In the genomic region with DNA sequence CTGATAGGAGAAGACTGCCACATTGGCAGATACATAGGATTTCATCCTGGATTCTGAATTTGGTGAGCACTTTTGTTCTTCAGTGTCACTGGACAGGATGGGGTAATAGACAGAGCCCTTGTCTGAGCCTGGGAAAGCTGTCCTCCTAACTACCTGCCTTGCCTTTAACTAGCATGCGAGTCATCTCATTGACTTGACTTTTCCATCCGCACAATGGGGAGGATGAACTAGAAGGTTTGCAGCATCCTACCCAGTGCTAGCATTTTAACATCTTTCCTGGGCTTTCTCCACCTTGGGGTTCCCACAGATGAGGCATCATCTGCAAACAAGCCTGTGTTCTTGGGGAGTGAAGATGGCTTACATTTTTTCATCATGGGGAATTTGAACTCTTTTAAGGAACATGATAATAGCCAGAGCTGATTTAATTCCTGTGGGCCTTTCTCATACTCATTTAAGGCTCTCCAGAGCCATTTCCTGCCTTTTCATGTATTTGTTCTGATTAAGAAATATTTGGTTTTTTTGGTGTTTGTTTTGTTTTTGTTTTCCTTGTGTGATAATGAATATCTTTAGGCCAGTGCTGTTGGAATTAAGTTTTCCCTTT, we compare ENCODE assay signal across 17 cellular contexts.
DNase-seq lines count a peak whose midpoint lies in the region; TF ChIP-seq lines count a peak whose summit lies in the region.
"Had no signal": no experiment of that assay in that cellular context is flagged by ENCODE, and none has a peak within 500 bp of the region (broad histone marks: within the 10 kb centered on the region; RNA-seq: fewer than 3 reads in every experiment).

No MANE protein-coding gene starts in this region.

- no peak overlapping the region for H2AFZ ChIP-seq in hepatocyte
- no peak overlapping the region for H2AFZ ChIP-seq in neural progenitor cell (replicated peaks)
- H2AFZ ChIP-seq in MM.1S (ENCODE audit: low read length), result no peak overlapping the region
- H2AFZ ChIP-seq: PC-9 had no signal

- H3K27ac ChIP-seq in hepatocyte (peak overlapping the region; percentile 17), neural progenitor cell (no peak overlapping the region), Peyer's patch (no peak overlapping the region), MM.1S (ENCODE audit: low read length) (no peak overlapping the region)
- H3K27ac ChIP-seq: PC-9 had no signal

- peaks cover 6% of the 10 kb centered on the region for H3K9me3 ChIP-seq in hepatocyte (ENCODE audit: low read depth)
- peaks cover 8% of the 10 kb centered on the region for H3K9me3 ChIP-seq in neural progenitor cell (ENCODE audit: low read depth)
- H3K9me3 ChIP-seq in Peyer's patch, result peaks cover 0 to 9% (median 0%) of the 10 kb centered on the region in 4 donors
- no peaks in the 10 kb centered on the region for H3K9me3 ChIP-seq in MM.1S (replicated peaks; ENCODE audit: insufficient read depth, low read length)

- H3K27me3 Mint-ChIP-seq in neural progenitor cell (ENCODE audit: insufficient read depth, low read depth), result peaks cover 6% of the 10 kb centered on the region
- H3K27me3 Mint-ChIP-seq: activated B cell treated with CpG ODN at 0.5 μM for 24 hours; activated CD4-positive, alpha-beta memory T cell treated with anti-CD3 and anti-CD28 coated beads, Interleukin-2, amount 10 ng/mL, durations not matched to agents 7 days and 5 days had no signal

- peaks cover 55% of the 10 kb centered on the region for H3K36me3 Mint-ChIP-seq in neural progenitor cell

- H3K27ac Mint-ChIP-seq in neural progenitor cell, result peak overlapping the region; percentile 91
- H3K27ac Mint-ChIP-seq: activated B cell treated with CpG ODN at 0.5 μM for 24 hours; activated CD4-positive, alpha-beta memory T cell treated with anti-CD3 and anti-CD28 coated beads, Interleukin-2, amount 10 ng/mL, durations not matched to agents 7 days and 5 days; activated naive CD4-positive, alpha-beta T cell treated with anti-CD3 and anti-CD28 coated beads for 36 hours had no signal

- H3K9me2 ChIP-seq in hepatocyte (replicated peaks; ENCODE audit: insufficient read depth) (no peaks in the 10 kb centered on the region), MM.1S (replicated peaks; ENCODE audit: insufficient read depth, low read length) (no peaks in the 10 kb centered on the region)

- DNase-seq in EH (ENCODE audit: low read depth) (peak; percentile 39), NCI-H69 (lab: John Stamatoyannopoulos, UW) (peak; percentile 55), hepatocyte (ENCODE audit: low spot score) (no peak), neural progenitor cell (ENCODE audit: low spot score) (no peak), Peyer's patch (no peak), MM.1S (no peak)
- DNase-seq in activated CD8-positive, alpha-beta memory T cell treated with anti-CD3 and anti-CD28 coated beads, Interleukin-2, amount 50 U/mL, for 48 hours, result no peak
- DNase-seq: activated B cell treated with CpG ODN at 0.5 μM for 24 hours; activated CD4-positive, alpha-beta memory T cell treated with anti-CD3 and anti-CD28 coated beads, Interleukin-2, amount 10 ng/mL, durations not matched to agents 7 days and 5 days; activated naive CD4-positive, alpha-beta T cell treated with anti-CD3 and anti-CD28 coated beads for 36 hours; aorta; central memory CD4-positive, alpha-beta T cell; PC-9; SHP77 treated with DMSO at 0.1 percent for 48 hours; small intestine; stimulated activated CD4-positive, alpha-beta T cell treated with anti-CD3 and anti-CD28 coated beads, Interleukin-4, amount 100 ng/mL, for 1 hour; stimulated activated naive CD4-positive, alpha-beta T cell had no signal

- H3K27me3 ChIP-seq in hepatocyte (no peaks in the 10 kb centered on the region), neural progenitor cell (no peaks in the 10 kb centered on the region), Peyer's patch (no peaks in the 10 kb centered on the region), MM.1S (replicated peaks; ENCODE audit: insufficient read depth, low read length) (no peaks in the 10 kb centered on the region)

- H3K4me3 ChIP-seq in hepatocyte (no peak overlapping the region), neural progenitor cell (no peak overlapping the region), Peyer's patch (no peak overlapping the region), MM.1S (ENCODE audit: low read length) (no peak overlapping the region)
- H3K4me3 ChIP-seq: PC-9 had no signal

- peaks cover 30% of the 10 kb centered on the region for H3K9me3 Mint-ChIP-seq in neural progenitor cell

- no peak for TF ChIP-seq POLR2A in Peyer's patch (IDR thresholded peaks at IDR 0.05)

- H3K4me1 ChIP-seq in hepatocyte (ENCODE audit: insufficient read depth) (peaks cover 7% of the 10 kb centered on the region), neural progenitor cell (peaks cover 34% of the 10 kb centered on the region), Peyer's patch (no peaks in the 10 kb centered on the region), MM.1S (ENCODE audit: low read length) (no peaks in the 10 kb centered on the region)

- H3K9ac ChIP-seq in neural progenitor cell, result no peak overlapping the region
- H3K9ac ChIP-seq in MM.1S (ENCODE audit: low read length), result no peak overlapping the region

- H3K4me1 Mint-ChIP-seq in neural progenitor cell, result peaks cover 58% of the 10 kb centered on the region
- H3K4me1 Mint-ChIP-seq: activated B cell treated with CpG ODN at 0.5 μM for 24 hours had no signal

- H3K36me3 ChIP-seq in hepatocyte (replicated peaks; ENCODE audit: insufficient read depth, low read depth) (no peaks in the 10 kb centered on the region), neural progenitor cell (no peaks in the 10 kb centered on the region), Peyer's patch (no peaks in the 10 kb centered on the region), MM.1S (replicated peaks; ENCODE audit: insufficient read depth, low read length) (0 out of 2 replicates have a peak, but pooled peaks cover 2% of the 10 kb centered on the region)

- H3F3A ChIP-seq in neural progenitor cell (ENCODE audit: low read depth) (peaks cover 10% of the 10 kb centered on the region), MM.1S (ENCODE audit: insufficient read depth, low read length) (no peaks in the 10 kb centered on the region)

- H3K79me2 ChIP-seq in hepatocyte (peaks cover 70% of the 10 kb centered on the region), neural progenitor cell (ENCODE audit: low read depth) (peaks cover 100% of the 10 kb centered on the region), MM.1S (ENCODE audit: low read length) (peaks cover 82% of the 10 kb centered on the region)

- TF ChIP-seq CTCF in hepatocyte (IDR thresholded peaks at IDR 0.05; ENCODE audit: poor library complexity) (no peak), neural progenitor cell (IDR thresholded peaks at IDR 0.05) (no peak), Peyer's patch (IDR thresholded peaks at IDR 0.05) (no peak), MM.1S (IDR thresholded peaks at IDR 0.05; ENCODE audit: low read length) (no peak)

- H3K4me3 Mint-ChIP-seq in neural progenitor cell, result no peak overlapping the region
- H3K4me3 Mint-ChIP-seq: activated B cell treated with CpG ODN at 0.5 μM for 24 hours; activated CD4-positive, alpha-beta memory T cell treated with anti-CD3 and anti-CD28 coated beads, Interleukin-2, amount 10 ng/mL, durations not matched to agents 7 days and 5 days; activated naive CD4-positive, alpha-beta T cell treated with anti-CD3 and anti-CD28 coated beads for 36 hours had no signal

- H3K4me2 ChIP-seq in hepatocyte (peak overlapping the region; percentile 6), neural progenitor cell (no peak overlapping the region), MM.1S (ENCODE audit: low read depth, low read length) (no peak overlapping the region)
- H3K4me2 ChIP-seq: PC-9 had no signal

- WGBS in hepatocyte (ENCODE audit: low lambda C conversion rate, missing lambda C conversion rate), result 98% methylated on average over 2 of the region's 2 CpGs

- H4K20me1 ChIP-seq in hepatocyte (ENCODE audit: insufficient read depth, poor library complexity, severe bottlenecking), result no peaks in the 10 kb centered on the region
- peaks cover 17% of the 10 kb centered on the region for H4K20me1 ChIP-seq in neural progenitor cell (ENCODE audit: low read depth)
- no peaks in the 10 kb centered on the region for H4K20me1 ChIP-seq in MM.1S (ENCODE audit: insufficient read depth, low read length)

Comparison
In these comparisons a context has a peak if more than half of its experiments do, and no peak if none do; other contexts are left out.
1. DNase-seq: peak in EH (single experiment) and NCI-H69 (single experiment); none in hepatocyte (single experiment), neural progenitor cell (single experiment), Peyer's patch (0 of 3), activated CD8-positive, alpha-beta memory T cell treated with anti-CD3 and anti-CD28 coated beads, Interleukin-2, amount 50 U/mL, for 48 hours (single experiment) and MM.1S (single experiment).